In genomic region chr1:117568999-117569398, GRCh38 we compare ENCODE assay signal across 1 cellular context.
TF ChIP-seq lines count a peak whose summit lies in the region.

No MANE protein-coding gene starts in this region.

TF ChIP-seq in H1, 55 proteins besides CTCF, POLR2A, EP300 and RAD21 (continued from another document):
- TF ChIP-seq E2F6 (IDR thresholded peaks at IDR 0.05) (no peak), USF2 (IDR thresholded peaks at IDR 0.05; ENCODE audit: low read length) (no peak), HDAC6 (IDR thresholded peaks at IDR 0.05; ENCODE audit: low read depth, low read length) (no peak), CBX5 (IDR thresholded peaks at IDR 0.05; ENCODE audit: low read depth, low read length) (no peak), CTBP2 (IDR thresholded peaks at IDR 0.05; ENCODE audit: borderline replicate concordance, insufficient read depth, insufficient read length, low read length) (no peak)
